Comparison of ENCODE assay signal across 8 cellular contexts in the genomic region with DNA sequence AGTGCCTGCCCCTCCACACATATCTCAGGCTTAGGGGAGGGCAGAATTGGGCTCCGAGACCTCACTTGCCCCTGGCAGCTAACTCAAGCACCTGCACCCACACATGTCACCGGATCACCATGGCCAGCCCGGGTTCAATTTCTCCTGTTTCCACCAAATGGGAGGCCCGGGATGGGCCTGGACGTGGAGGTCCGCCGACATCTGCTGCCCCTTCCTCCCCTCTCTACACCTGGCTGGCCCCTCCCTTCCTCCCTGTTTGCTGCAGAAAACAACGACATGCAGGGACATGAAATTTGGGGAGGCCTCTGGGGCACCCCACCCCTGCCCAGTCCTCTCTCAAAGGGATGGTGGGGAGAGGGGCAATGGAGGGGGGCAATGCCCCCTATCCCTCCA. TPM values are rescaled to one million over a fixed set of nuclear protein-coding genes. Genes with fewer than 3 reads are reported as not detected.
DNase-seq lines count a peak whose midpoint lies in the region; ATAC-seq and TF ChIP-seq lines count a peak whose summit lies in the region.

No MANE protein-coding gene starts in this region.

- POLR2A ChIA-PET in AG04450 (lab: Yijun Ruan, JAX), result interaction anchor here (0.6 kb wide), 1 partner anchor 73 kb away, joined by 3 read pairs; the partner anchor contains the start of gene SLC1A5

- no peak for ATAC-seq in HG02981 (IDR thresholded peaks at IDR 0.05; ENCODE audit: unreplicated experiment)
- no peak for ATAC-seq in GM21723 (IDR thresholded peaks at IDR 0.05; ENCODE audit: unreplicated experiment)

- H3K9me3 Mint-ChIP-seq in IgD-negative memory B cell, result no peaks in the 10 kb centered on the region

- H3K27ac ChIP-seq in AG04450 (ENCODE audit: low read depth, low read length), result no peak overlapping the region

- H3K36me3 ChIP-seq in mucosa of stomach (ENCODE audit: control insufficient read depth, insufficient read depth, low read length), result no peaks in the 10 kb centered on the region

- peak overlapping the region; percentile 97 to 99 (median 98) for H3K27ac Mint-ChIP-seq in IgD-negative memory B cell

- H3K4me3 ChIP-seq in AG04450 (ENCODE audit: low read depth, low read length) (peak overlapping the region; percentile 76), choroid plexus epithelial cell (ENCODE audit: low read depth, low read length) (peak overlapping the region; percentile 81), mucosa of stomach (ENCODE audit: low read length) (peak overlapping the region; percentile 80)

- no peak for DNase-seq in AG04450 (ENCODE audit: low read depth, low spot score)
- DNase-seq in choroid plexus epithelial cell (ENCODE audit: low read depth), result no peak
- no peak for DNase-seq in NCI-H524 treated with DMSO at 0.1 percent for 48 hours (lab: John Stamatoyannopoulos, UW)
- no peak for DNase-seq in NOMO-1 (lab: John Stamatoyannopoulos, UW; ENCODE audit: unreplicated experiment in 2 of 2)

- H3K4me3 Mint-ChIP-seq in IgD-negative memory B cell, result peak overlapping the region; percentile 92 to 99 (median 97)

- peaks cover 1% of the 10 kb centered on the region for H3K36me3 Mint-ChIP-seq in IgD-negative memory B cell

- TF ChIP-seq CTCF in AG04450 (IDR thresholded peaks at IDR 0.05; ENCODE audit: low read depth, low read length) (no peak), choroid plexus epithelial cell (conservative IDR thresholded peaks at IDR 0.05; ENCODE audit: low read depth, low read length) (no peak)

- H3K27me3 ChIP-seq in AG04450 (ENCODE audit: control insufficient read depth, insufficient read depth, low read length) (no peaks in the 10 kb centered on the region), mucosa of stomach (ENCODE audit: control insufficient read depth, insufficient read depth, low read length) (no peaks in the 10 kb centered on the region)

- peaks cover 26% of the 10 kb centered on the region for H3K4me1 ChIP-seq in mucosa of stomach (ENCODE audit: control insufficient read depth, insufficient read depth, low read length)

- H3K4me1 Mint-ChIP-seq in IgD-negative memory B cell, result peaks cover 24 to 41% (median 28%) of the 10 kb centered on the region in 3 donors

- H3K9me3 ChIP-seq in AG04450 (ENCODE audit: control insufficient read depth, insufficient read depth, low read length), result peaks cover 3% of the 10 kb centered on the region; the same call in 1 of the 2 replicates
- H3K9me3 ChIP-seq in mucosa of stomach (ENCODE audit: control insufficient read depth, low read length), result no peaks in the 10 kb centered on the region

- CTCF ChIA-PET in AG04450 (lab: Charles Lee), result interaction anchor here (1.5 to 6.5 kb wide), 2 partner anchors 12 to 13 kb away, joined by 8 to 46 read pairs; no protein-coding TSS in a partner anchor

- H3K9ac ChIP-seq in mucosa of stomach (ENCODE audit: low read length), result peak overlapping the region; percentile 97

- no peaks in the 10 kb centered on the region for H3K27me3 Mint-ChIP-seq in IgD-negative memory B cell

RNA-seq across cellular contexts. Expression of gene PRKD2, which starts 1.3 kb away (rescaled TPM):
- polyA plus RNA-seq in AG04450 (2011; rRNA removed), result 6.7 and 10.3 TPM in 2 replicates
- polyA minus RNA-seq in AG04450 (2011; rRNA and poly(A)+ RNA removed), result 15.2 and 18.8 TPM in 2 replicates
- polyA plus RNA-seq in IgD-negative memory B cell, result 143 TPM

RNA-seq across cellular contexts. Expression of gene FKRP, which starts 30.2 kb away (rescaled TPM):
- polyA plus RNA-seq in AG04450 (2011; rRNA removed) (12.1 and 12.6 TPM in 2 replicates), IgD-negative memory B cell (5.9 TPM)
- polyA minus RNA-seq in AG04450 (2011; rRNA and poly(A)+ RNA removed), result 6.4 and 10.8 TPM in 2 replicates

RNA-seq across cellular contexts. Expression of gene STRN4, which starts 30.6 kb away (rescaled TPM):
- polyA plus RNA-seq in AG04450 (2011; rRNA removed) (48.1 and 59.3 TPM in 2 replicates), IgD-negative memory B cell (33.3 TPM)
- polyA minus RNA-seq in AG04450 (2011; rRNA and poly(A)+ RNA removed), result 41.8 and 59.4 TPM in 2 replicates

RNA-seq across cellular contexts. Expression of gene DACT3, which starts 54.6 kb away (rescaled TPM):
- polyA plus RNA-seq in AG04450 (2011; rRNA removed) (6.1 and 6.9 TPM in 2 replicates), IgD-negative memory B cell (not detected)
- 4.2 and 5.1 TPM in 2 replicates for polyA minus RNA-seq in AG04450 (2011; rRNA and poly(A)+ RNA removed)

Comparison
In these comparisons a context has a peak if more than half of its experiments do, and no peak if none do; other contexts are left out.
1. RNA of gene PRKD2, which starts 1.3 kb away (polyA plus RNA-seq): 143 TPM in IgD-negative memory B cell (single experiment); 6.7 to 10.3 TPM in AG04450; every median in the first group is over 10 times any median in the second.
2. Peak in every context shown above with its lines, with median percentiles within 50 percentile points of each other: H3K4me3 ChIP-seq.